Comparison of ENCODE assay signal across 1 cellular context in the genomic region with DNA sequence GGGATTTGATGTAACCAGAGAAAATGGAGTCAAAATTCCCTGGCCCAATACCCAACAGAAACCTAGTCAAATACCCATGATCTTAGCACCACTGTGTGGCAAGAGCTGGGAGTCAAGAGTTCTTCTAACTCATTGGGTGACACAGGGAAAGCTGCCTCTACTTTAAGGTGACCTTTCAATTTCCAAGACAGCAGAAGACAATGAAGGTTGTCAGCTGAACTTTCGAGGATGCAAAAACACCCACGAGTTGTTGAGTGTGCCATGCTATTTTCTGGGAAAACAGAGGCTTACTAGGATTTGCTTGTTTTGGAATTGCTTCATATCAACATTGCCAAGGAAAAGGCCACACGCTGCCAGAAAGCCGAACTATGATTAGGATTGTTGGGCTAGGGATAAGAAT.
TF ChIP-seq lines count a peak whose summit lies in the region.

No MANE protein-coding gene starts in this region.

TF ChIP-seq in WTC11, 78 proteins besides CTCF, POLR2A, EP300 and RAD21 (continued from another document):
- TF ChIP-seq, protein P1, sequence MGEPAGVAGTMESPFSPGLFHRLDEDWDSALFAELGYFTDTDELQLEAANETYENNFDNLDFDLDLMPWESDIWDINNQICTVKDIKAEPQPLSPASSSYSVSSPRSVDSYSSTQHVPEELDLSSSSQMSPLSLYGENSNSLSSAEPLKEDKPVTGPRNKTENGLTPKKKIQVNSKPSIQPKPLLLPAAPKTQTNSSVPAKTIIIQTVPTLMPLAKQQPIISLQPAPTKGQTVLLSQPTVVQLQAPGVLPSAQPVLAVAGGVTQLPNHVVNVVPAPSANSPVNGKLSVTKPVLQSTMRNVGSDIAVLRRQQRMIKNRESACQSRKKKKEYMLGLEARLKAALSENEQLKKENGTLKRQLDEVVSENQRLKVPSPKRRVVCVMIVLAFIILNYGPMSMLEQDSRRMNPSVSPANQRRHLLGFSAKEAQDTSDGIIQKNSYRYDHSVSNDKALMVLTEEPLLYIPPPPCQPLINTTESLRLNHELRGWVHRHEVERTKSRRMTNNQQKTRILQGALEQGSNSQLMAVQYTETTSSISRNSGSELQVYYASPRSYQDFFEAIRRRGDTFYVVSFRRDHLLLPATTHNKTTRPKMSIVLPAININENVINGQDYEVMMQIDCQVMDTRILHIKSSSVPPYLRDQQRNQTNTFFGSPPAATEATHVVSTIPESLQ (CRISPR knock-in tag; IDR thresholded peaks at IDR 0.05): no peak
- TF ChIP-seq GABPB1 (CRISPR knock-in tag; IDR thresholded peaks at IDR 0.05): no peak
TF ChIP-seq in WTC11: peak in this region for 0.
